13 cellular contexts compared by ENCODE assay signal in the genomic region with DNA sequence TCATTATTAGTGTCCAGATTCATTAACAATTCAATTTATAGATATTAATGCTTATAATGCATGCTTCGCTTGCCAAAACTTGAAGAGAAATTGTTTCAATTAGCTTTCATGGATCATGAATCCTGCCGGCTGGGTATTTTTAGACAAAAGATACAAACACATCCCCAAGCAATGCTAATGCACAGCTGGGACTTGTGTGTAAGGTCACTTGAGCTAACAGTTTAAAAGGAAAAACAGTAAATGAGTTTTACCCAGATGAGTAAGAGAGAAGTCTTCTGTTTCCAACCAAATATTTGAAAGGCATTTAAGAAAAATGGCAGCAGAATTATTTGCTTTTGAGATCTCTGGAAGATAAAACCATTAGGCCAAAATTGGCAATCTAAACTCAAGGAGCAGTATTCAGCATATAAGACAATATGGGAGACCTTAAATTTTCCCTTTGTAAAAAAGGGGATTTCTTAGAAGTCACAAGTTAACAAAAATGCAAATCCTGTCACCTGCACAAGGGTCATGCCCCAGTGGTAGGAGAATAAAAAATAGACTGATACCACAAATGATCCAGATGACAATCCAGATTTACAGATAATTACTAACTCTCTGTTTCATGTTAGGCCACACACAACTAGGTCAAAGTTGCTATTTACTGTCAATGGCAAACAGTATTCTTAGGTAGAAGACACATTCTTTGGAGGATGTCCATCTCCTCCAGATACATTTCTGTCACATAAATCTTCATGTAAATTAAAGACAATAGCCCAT.
DNase-seq lines count a peak whose midpoint lies in the region; ATAC-seq and TF ChIP-seq lines count a peak whose summit lies in the region.
"Had no signal": no experiment of that assay in that cellular context is flagged by ENCODE, and none has a peak within 500 bp of the region (broad histone marks: within the 10 kb centered on the region; RNA-seq: fewer than 3 reads in every experiment).

No MANE protein-coding gene starts in this region.

- H3K27ac ChIP-seq in MM.1S (ENCODE audit: low read length), result no peak overlapping the region
- H3K27ac ChIP-seq: esophagus muscularis mucosa, PC-9, skin epidermis had no signal

- no peaks in the 10 kb centered on the region for H3K27me3 ChIP-seq in GM06990 (replicated peaks; ENCODE audit: control insufficient read depth, insufficient read depth, low read length)
- no peaks in the 10 kb centered on the region for H3K27me3 ChIP-seq in MM.1S (replicated peaks; ENCODE audit: insufficient read depth, low read length)
- H3K27me3 ChIP-seq: esophagus muscularis mucosa had no signal

- H3K79me2 ChIP-seq in MM.1S (ENCODE audit: low read length), result no peaks in the 10 kb centered on the region

- no peak overlapping the region for H3K9ac ChIP-seq in MM.1S (ENCODE audit: low read length)

- ATAC-seq in GM19372 (IDR thresholded peaks at IDR 0.05; ENCODE audit: low read depth, unreplicated experiment) (peak; percentile 70), HG02884 (IDR thresholded peaks at IDR 0.05; ENCODE audit: unreplicated experiment) (peak; percentile 83), left cardiac atrium (no peak)

- H3F3A ChIP-seq in MM.1S (ENCODE audit: insufficient read depth, low read length), result no peaks in the 10 kb centered on the region

- H3K4me3 ChIP-seq in GM06990 (replicated peaks; ENCODE audit: low read depth, low read length) (no peak overlapping the region), MM.1S (ENCODE audit: low read length) (no peak overlapping the region)
- H3K4me3 ChIP-seq: esophagus muscularis mucosa, lung, PC-9, skin epidermis had no signal

- no peaks in the 10 kb centered on the region for H3K9me2 ChIP-seq in MM.1S (replicated peaks; ENCODE audit: insufficient read depth, low read length)

- H3K9me3 ChIP-seq in MM.1S (replicated peaks; ENCODE audit: insufficient read depth, low read length), result no peaks in the 10 kb centered on the region
- H3K9me3 ChIP-seq: esophagus muscularis mucosa had no signal

- H3K4me2 ChIP-seq in MM.1S (ENCODE audit: low read depth, low read length), result no peak overlapping the region
- H3K4me2 ChIP-seq: PC-9 had no signal

- H3K4me1 ChIP-seq in MM.1S (ENCODE audit: low read length), result no peaks in the 10 kb centered on the region; the same call in 1 of the 2 replicates
- H3K4me1 ChIP-seq: esophagus muscularis mucosa had no signal

- no peaks in the 10 kb centered on the region for H4K20me1 ChIP-seq in MM.1S (ENCODE audit: insufficient read depth, low read length)

- no peak overlapping the region for H2AFZ ChIP-seq in MM.1S (ENCODE audit: low read length)
- H2AFZ ChIP-seq: PC-9 had no signal

- DNase-seq in GM06990 (ENCODE audit: extremely low read depth, insufficient read length) (peak; percentile 30), MM.1S (peak; percentile 14), T-helper 2 cell (no peak), KG1 (lab: John Stamatoyannopoulos, UW) (no peak), left cardiac atrium (no peak)
- no peak for DNase-seq in activated effector memory CD4-positive, alpha-beta T cell treated with Interleukin-2 at 50 U/mL for 16 hours
- DNase-seq: AML-193, PC-9 had no signal

- H3K36me3 ChIP-seq in GM06990 (ENCODE audit: control insufficient read depth, insufficient read depth, low read length) (no peaks in the 10 kb centered on the region), MM.1S (replicated peaks; ENCODE audit: insufficient read depth, low read length) (no peaks in the 10 kb centered on the region)
- H3K36me3 ChIP-seq: esophagus muscularis mucosa had no signal

- intact Hi-C loops in left cardiac atrium (cut with DNase I), result no loop called here

- TF ChIP-seq CTCF in GM06990 (IDR thresholded peaks at IDR 0.05; ENCODE audit: insufficient read depth, low read length, poor library complexity, severe bottlenecking) (no peak), MM.1S (IDR thresholded peaks at IDR 0.05; ENCODE audit: low read length) (no peak)

Comparison
In these comparisons a context has a peak if more than half of its experiments do, and no peak if none do; other contexts are left out.
1. DNase-seq: peak in GM06990 (single experiment) and MM.1S (single experiment); none in T-helper 2 cell (0 of 5), KG1 (single experiment), activated effector memory CD4-positive, alpha-beta T cell treated with Interleukin-2 at 50 U/mL for 16 hours (single experiment) and left cardiac atrium (single experiment).
2. ATAC-seq: peak in GM19372 (single experiment) and HG02884 (single experiment); none in left cardiac atrium (0 of 2).